Comparison of ENCODE assay signal across 9 cellular contexts in genomic region chr4:182197611-182198010, GRCh38. TPM values are rescaled to one million over a fixed set of nuclear protein-coding genes. Genes with fewer than 3 reads are reported as not detected.
"Had no signal": no experiment of that assay in that cellular context is flagged by ENCODE, and none has a peak within 500 bp of the region (broad histone marks: within the 10 kb centered on the region; RNA-seq: fewer than 3 reads in every experiment).

No MANE protein-coding gene starts in this region.

- DNase-seq: H9, HFFc6, KBM-7 had no signal

- H3K27ac Mint-ChIP-seq: GM23338, H9, HFFc6, IgD-negative memory B cell had no signal

- H3K4me1 Mint-ChIP-seq: IgD-negative memory B cell had no signal

- H3K9me3 Mint-ChIP-seq: GM23338, H9, HFFc6 had no signal

- H3K4me2 ChIP-seq: GM23338, KMS-11 had no signal

- H3K9ac ChIP-seq: KMS-11 had no signal

- H3K4me3 Mint-ChIP-seq: GM23338, H9, HFFc6, IgD-negative memory B cell had no signal

- H3K27ac ChIP-seq: HL-60, KMS-11 had no signal

- H3K27me3 Mint-ChIP-seq: IgD-negative memory B cell had no signal

- H3K4me3 ChIP-seq: GM23338 had no signal

- H3K36me3 Mint-ChIP-seq: IgD-negative memory B cell had no signal

- ATAC-seq: GM23338, HCT116, HepG2 had no signal

RNA-seq across cellular contexts. Expression of gene TENM3, which starts 45.6 kb away (rescaled TPM):
- polyA plus RNA-seq: HepG2, IgD-negative memory B cell had no signal
